17 cellular contexts compared by ENCODE assay signal in genomic region chr5:73818357-73818756, GRCh38.
DNase-seq lines count a peak whose midpoint lies in the region; TF ChIP-seq lines count a peak whose summit lies in the region.
"Had no signal": no experiment of that assay in that cellular context is flagged by ENCODE, and none has a peak within 500 bp of the region (broad histone marks: within the 10 kb centered on the region; RNA-seq: fewer than 3 reads in every experiment).

No MANE protein-coding gene starts in this region.

- no peak overlapping the region for H2BK120ac ChIP-seq in neuronal stem cell (ENCODE audit: low read depth, low read length)

- H3K9me3 ChIP-seq in neuronal stem cell (replicated peaks in 1 of 2; ENCODE audit: control insufficient read depth in 2 of 2, insufficient read depth in 1 of 2, low read depth in 1 of 2, low read length in 2 of 2), result no peaks in the 10 kb centered on the region
- H3K9me3 ChIP-seq: gastroesophageal sphincter had no signal

- no peak overlapping the region for H3K4ac ChIP-seq in neuronal stem cell (ENCODE audit: low read length)

- H3K36me3 ChIP-seq in neuronal stem cell (replicated peaks in 1 of 2; ENCODE audit: control insufficient read depth in 2 of 2, insufficient read depth in 2 of 2, low read length in 2 of 2), result no peaks in the 10 kb centered on the region
- H3K36me3 ChIP-seq: gastroesophageal sphincter, WERI-Rb-1 had no signal

- no peak overlapping the region for H2AK5ac ChIP-seq in neuronal stem cell (ENCODE audit: low read depth, low read length)

- H3K4me3 Mint-ChIP-seq in type B pancreatic cell, result no peak overlapping the region
- H3K4me3 Mint-ChIP-seq: immature natural killer cell had no signal

- peaks cover 0 to 6% (median 0%) of the 10 kb centered on the region in 3 experiments for H3K27me3 ChIP-seq in neuronal stem cell (ENCODE audit: control insufficient read depth in 3 of 3, insufficient read depth in 3 of 3, low read depth in 1 of 3, low read length in 3 of 3)
- H3K27me3 ChIP-seq: dorsolateral prefrontal cortex, gastroesophageal sphincter had no signal

- DNase-seq in GM04503 (ENCODE audit: low read depth), result peak; percentile 80
- peak; percentile 71 for DNase-seq in astrocyte of the spinal cord (ENCODE audit: low read depth, low spot score)
- DNase-seq in foreskin fibroblast, result peak; percentile 42 to 73
- DNase-seq in type B pancreatic cell (ENCODE audit: extremely low spot score, unreplicated experiment), result no peak
- no peak for DNase-seq in NCI-H2029 (lab: John Stamatoyannopoulos, UW)
- DNase-seq in neuronal stem cell (ENCODE audit: low spot score), result no peak
- no peak for DNase-seq in SKM-1 (lab: John Stamatoyannopoulos, UW; ENCODE audit: unreplicated experiment)
- DNase-seq: aorta; dorsolateral prefrontal cortex; immature natural killer cell; midbrain; occipital lobe; stimulated activated naive CD8-positive, alpha-beta T cell treated with anti-CD3 and anti-CD28 coated beads, Interleukin-15, Interleukin-2, amounts not matched to agents 100 U/mL and 50 U/mL, for 24 hours; WERI-Rb-1 had no signal

- no peak overlapping the region for H2BK15ac ChIP-seq in neuronal stem cell (ENCODE audit: low read length)

- no peak overlapping the region for H3K27ac ChIP-seq in neuronal stem cell (replicated peaks; ENCODE audit: low read length)
- H3K27ac ChIP-seq: dorsolateral prefrontal cortex, gastroesophageal sphincter, KMS-11, WERI-Rb-1 had no signal

- H3K18ac ChIP-seq in neuronal stem cell (ENCODE audit: low read length), result no peak overlapping the region

- H3K4me3 ChIP-seq in astrocyte of the spinal cord (ENCODE audit: low read depth, low read length), result no peak overlapping the region
- no peak overlapping the region for H3K4me3 ChIP-seq in foreskin fibroblast (ENCODE audit: low read depth in 1 of 2, low read length in 2 of 2)
- H3K4me3 ChIP-seq in neuronal stem cell (ENCODE audit: low read length in 2 of 2), result no peak overlapping the region
- H3K4me3 ChIP-seq: dorsolateral prefrontal cortex, gastroesophageal sphincter had no signal

- H3K4me1 ChIP-seq in neuronal stem cell (ENCODE audit: control insufficient read depth in 2 of 2, insufficient read depth in 1 of 2, low read depth in 1 of 2, low read length in 2 of 2), result no peaks in the 10 kb centered on the region
- H3K4me1 ChIP-seq: gastroesophageal sphincter had no signal

- no peak overlapping the region for H2BK5ac ChIP-seq in neuronal stem cell (ENCODE audit: low read length)

- TF ChIP-seq CTCF in astrocyte of the spinal cord (IDR thresholded peaks at IDR 0.05; ENCODE audit: low read depth, low read length), result no peak
- TF ChIP-seq CTCF in foreskin fibroblast (IDR thresholded peaks at IDR 0.05; ENCODE audit: low read depth, low read length), result no peak
- no peak for TF ChIP-seq CTCF in type B pancreatic cell (conservative IDR thresholded peaks at IDR 0.05)

- in situ Hi-C loops in astrocyte of the spinal cord (cut with HindIII; ENCODE audit: low sequenced_read_pairs), result no loop called here

- H3K79me1 ChIP-seq in neuronal stem cell (ENCODE audit: low read depth, low read length), result no peaks in the 10 kb centered on the region

- H3K14ac ChIP-seq in neuronal stem cell (ENCODE audit: low read length), result no peak overlapping the region

- H3K23ac ChIP-seq in neuronal stem cell (ENCODE audit: low read depth, low read length, poor library complexity), result no peak overlapping the region

- no peak overlapping the region for H4K91ac ChIP-seq in neuronal stem cell (ENCODE audit: low read depth, low read length, poor library complexity)

- no peaks in the 10 kb centered on the region for H3K9me3 Mint-ChIP-seq in type B pancreatic cell
- H3K9me3 Mint-ChIP-seq: activated T-helper 2 cell treated with anti-CD3 and anti-CD28 coated beads, Interferon-gamma antibody, Interleukin-2, Interleukin-4, amounts not matched to agents 10 μg/mL and 5 μg/mL and 100 μg/mL, durations not matched to agents 14 hours and 24 hours and 36 hours; immature natural killer cell had no signal

- no peak overlapping the region for H2BK12ac ChIP-seq in neuronal stem cell (ENCODE audit: low read length)

- peaks cover 13% of the 10 kb centered on the region for H3K36me3 Mint-ChIP-seq in type B pancreatic cell
- H3K36me3 Mint-ChIP-seq: immature natural killer cell had no signal

- no peak overlapping the region for H3K9ac ChIP-seq in neuronal stem cell (ENCODE audit: low read depth, low read length, poor library complexity)
- H3K9ac ChIP-seq: KMS-11 had no signal

- H3K27ac Mint-ChIP-seq in type B pancreatic cell, result peak overlapping the region; percentile 29
- H3K27ac Mint-ChIP-seq: activated T-helper 2 cell treated with anti-CD3 and anti-CD28 coated beads, Interferon-gamma antibody, Interleukin-2, Interleukin-4, amounts not matched to agents 10 μg/mL and 5 μg/mL and 100 μg/mL, durations not matched to agents 14 hours and 24 hours and 36 hours; immature natural killer cell had no signal

- H3K4me2 ChIP-seq in neuronal stem cell (ENCODE audit: insufficient read depth, low read length, poor library complexity, severe bottlenecking), result no peak overlapping the region
- H3K4me2 ChIP-seq: KMS-11 had no signal

- H3K27me3 Mint-ChIP-seq in type B pancreatic cell, result no peaks in the 10 kb centered on the region

- no peak overlapping the region for H4K8ac ChIP-seq in neuronal stem cell (ENCODE audit: low read depth, low read length)

- H3K4me1 Mint-ChIP-seq in type B pancreatic cell (ENCODE audit: unreplicated experiment), result peaks cover 17% of the 10 kb centered on the region
- H3K4me1 Mint-ChIP-seq: immature natural killer cell had no signal

- no peak overlapping the region for H2AFZ ChIP-seq in neuronal stem cell (ENCODE audit: low read length)

Comparison
In these comparisons a context has a peak if more than half of its experiments do, and no peak if none do; other contexts are left out.
1. DNase-seq: peak in GM04503 (single experiment), astrocyte of the spinal cord (single experiment) and foreskin fibroblast (2 of 2); none in type B pancreatic cell (single experiment), NCI-H2029 (single experiment), neuronal stem cell (single experiment) and SKM-1 (single experiment).